20 cellular contexts compared by ENCODE assay signal in genomic region chr5:160033546-160034252, GRCh38.
"Had no signal": no experiment of that assay in that cellular context is flagged by ENCODE, and none has a peak within 500 bp of the region (broad histone marks: within the 10 kb centered on the region; RNA-seq: fewer than 3 reads in every experiment).

No MANE protein-coding gene starts in this region.

- H3K27ac Mint-ChIP-seq: endodermal cell, nephron progenitor cell had no signal

- H3K27me3 Mint-ChIP-seq: naive B cell had no signal

- H3K4me3 ChIP-seq: colonic mucosa, esophagus muscularis mucosa, sigmoid colon, skin epidermis, stomach, thoracic aorta, transverse colon had no signal

- H3K4me3 Mint-ChIP-seq: endodermal cell, naive B cell, nephron progenitor cell had no signal

- H3K36me3 ChIP-seq: colonic mucosa, thoracic aorta had no signal

- DNase-seq: colonic mucosa; effector CD4-positive, alpha-beta T cell; endodermal cell; foreskin fibroblast; left colon; mesendoderm; naive B cell; nephron progenitor cell; posterior cingulate gyrus; sigmoid colon; stimulated activated CD4-positive, alpha-beta T cell treated with anti-CD3 and anti-CD28 coated beads, Interleukin-2, amount 100 ng/mL, for 24 hours; stimulated activated CD4-positive, alpha-beta T cell treated with anti-CD3 and anti-CD28 coated beads, Interleukin-4, amount 100 ng/mL, for 4 hours; stimulated activated naive CD4-positive, alpha-beta T cell; stomach; substantia nigra; transverse colon had no signal

- H3K27me3 ChIP-seq: colonic mucosa, esophagus muscularis mucosa, sigmoid colon, stomach, transverse colon had no signal

- H3K9me3 Mint-ChIP-seq: endodermal cell, naive B cell, nephron progenitor cell had no signal

- H3K4me1 Mint-ChIP-seq: naive B cell, nephron progenitor cell had no signal

- H3K27ac ChIP-seq: colonic mucosa, epithelial cell of prostate, esophagus muscularis mucosa, sigmoid colon, skin epidermis, stomach, thoracic aorta, transverse colon had no signal

- H3K9me3 ChIP-seq: colonic mucosa, esophagus muscularis mucosa, sigmoid colon, stomach, thoracic aorta, transverse colon had no signal

- ATAC-seq: left colon had no signal
